Comparison of ENCODE assay signal across 15 cellular contexts in the genomic region with DNA sequence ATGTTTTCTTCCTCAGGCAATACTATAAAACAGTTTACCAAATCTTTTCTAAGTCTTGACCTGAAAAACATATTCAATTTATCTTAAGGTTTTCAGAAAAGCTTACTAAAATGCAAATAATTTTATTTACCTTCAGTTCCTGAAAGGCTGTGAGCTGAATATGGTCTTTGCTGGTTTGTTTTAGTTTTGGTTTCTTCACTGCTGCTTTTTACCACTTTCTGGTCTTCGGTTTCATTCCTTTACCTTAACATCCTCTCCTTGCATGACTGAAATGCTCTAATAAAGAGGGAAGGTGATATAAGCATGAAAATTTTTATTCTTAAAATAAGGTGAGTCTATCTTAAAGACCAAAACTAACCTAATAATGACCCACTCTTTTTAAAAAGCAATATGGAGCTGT.
DNase-seq lines count a peak whose midpoint lies in the region; ATAC-seq, FAIRE-seq and TF ChIP-seq lines count a peak whose summit lies in the region.
"Had no signal": no experiment of that assay in that cellular context is flagged by ENCODE, and none has a peak within 500 bp of the region (broad histone marks: within the 10 kb centered on the region; RNA-seq: fewer than 3 reads in every experiment).

No MANE protein-coding gene starts in this region.

- WGBS in adrenal gland, 4 donors, result 86 to 100% (median 93%) methylated on average over 1 of the region's 1 CpG

- H3K4me3 ChIP-seq in GM12865 (ENCODE audit: low read depth, low read length), result peak overlapping the region; percentile 18; the same call in 1 of the 2 replicates
- no peak overlapping the region for H3K4me3 ChIP-seq in adrenal gland

- no peak overlapping the region for H3K27ac ChIP-seq in adrenal gland

- H3K4me1 ChIP-seq in adrenal gland (replicated peaks in 1 of 2), result no peaks in the 10 kb centered on the region

- DNase-seq in GM12865 (ENCODE audit: low read depth) (peak; percentile 3), GM19239 (ENCODE audit: insufficient read length, low spot score) (no peak), DMS 273 treated with DMSO at 0.1 percent for 48 hours (lab: John Stamatoyannopoulos, UW) (no peak), NOMO-1 treated with dmso at 0.1 percent for 144 hours (lab: John Stamatoyannopoulos, UW; ENCODE audit: unreplicated experiment) (no peak), ecto neural progenitor cell (ENCODE audit: low spot score) (no peak), adrenal gland (no peak)
- DNase-seq: 8988T, C1 segment of cervical spinal cord, H7, KBM-7, NCI-H1092, SHP77 treated with DMSO at 0.1 percent for 48 hours had no signal

- peak; percentile 4 for FAIRE-seq in GM19239 (lab: Jason Lieb, UNC)

- H3K27me3 ChIP-seq in adrenal gland, result peaks cover 4% of the 10 kb centered on the region

- peak; percentile 47 for ATAC-seq in HG02588 (IDR thresholded peaks at IDR 0.05; ENCODE audit: unreplicated experiment)
- ATAC-seq in HG03457 (IDR thresholded peaks at IDR 0.05; ENCODE audit: unreplicated experiment), result peak; percentile 72
- ATAC-seq: Panc1 had no signal

- H3K9me3 ChIP-seq in adrenal gland (replicated peaks in 1 of 3), result no peaks in the 10 kb centered on the region

- no peak for TF ChIP-seq POLR2A in adrenal gland (IDR thresholded peaks at IDR 0.05)

- TF ChIP-seq CTCF in GM12865 (IDR thresholded peaks at IDR 0.05; ENCODE audit: insufficient read depth, low read depth, low read length, missing control alignments) (no peak), adrenal gland (IDR thresholded peaks at IDR 0.05) (no peak)

- intact Hi-C loops in adrenal gland (cut with DNase I), result no loop called here

- no peaks in the 10 kb centered on the region for H3K36me3 ChIP-seq in adrenal gland (replicated peaks in 1 of 2)
